Comparison of ENCODE assay signal across 13 cellular contexts in genomic region chr2:3585239-3586109, GRCh38. TPM values are rescaled to one million over a fixed set of nuclear protein-coding genes. Genes with fewer than 3 reads are reported as not detected.
DNase-seq lines count a peak whose midpoint lies in the region; ATAC-seq and TF ChIP-seq lines count a peak whose summit lies in the region.
"Had no signal": no experiment of that assay in that cellular context is flagged by ENCODE, and none has a peak within 500 bp of the region (broad histone marks: within the 10 kb centered on the region; RNA-seq: fewer than 3 reads in every experiment).

No MANE protein-coding gene starts in this region.

- TF ChIP-seq POLR2A in GM18505 (IDR thresholded peaks at IDR 0.05; ENCODE audit: borderline replicate concordance, extremely low read depth, insufficient read depth, insufficient read length), result no peak

- H3K27ac ChIP-seq in foreskin keratinocyte, result no peak overlapping the region

- intact Hi-C loops in posterior vena cava (cut with DNase I), result no loop called here

- peak overlapping the region; percentile 25 to 39 for H3K4me3 ChIP-seq in foreskin fibroblast (ENCODE audit: low read depth in 1 of 2, low read length in 2 of 2)

- CTCF ChIA-PET in WTC11 (lab: Charles Lee), result no interaction called here

- no peak overlapping the region for H3K4me3 Mint-ChIP-seq in WTC11
- H3K4me3 Mint-ChIP-seq: activated CD8-positive, alpha-beta T cell treated with anti-CD3 and anti-CD28 coated beads, Interleukin-2, amount 10 ng/mL, durations not matched to agents 7 days and 5 days; CD8-positive, alpha-beta T cell had no signal

- H3K27me3 Mint-ChIP-seq in WTC11 (ENCODE audit: low read depth), result no peaks in the 10 kb centered on the region

- H3K4me1 ChIP-seq in foreskin keratinocyte, result no peaks in the 10 kb centered on the region

- H3K27ac Mint-ChIP-seq in WTC11, result no peak overlapping the region
- H3K27ac Mint-ChIP-seq: activated CD8-positive, alpha-beta T cell treated with anti-CD3 and anti-CD28 coated beads, Interleukin-2, amount 10 ng/mL, durations not matched to agents 7 days and 5 days; CD8-positive, alpha-beta T cell had no signal

- H3K9me3 Mint-ChIP-seq in WTC11, result peaks cover 3% of the 10 kb centered on the region
- H3K9me3 Mint-ChIP-seq: CD8-positive, alpha-beta T cell had no signal

- DNase-seq in COR-L47 (lab: John Stamatoyannopoulos, UW) (peak; percentile 81), WTC11 (ENCODE audit: low spot score) (no peak), foreskin fibroblast (peak; percentile 85 to 94), posterior vena cava (ENCODE audit: low spot score) (peak; percentile 88), foreskin keratinocyte (no peak), DMS153 (lab: John Stamatoyannopoulos, UW) (no peak)
- no peak for DNase-seq in activated CD4-positive, alpha-beta T cell treated with anti-CD3 and anti-CD28 coated beads for 4 hours
- DNase-seq: activated CD8-positive, alpha-beta T cell treated with anti-CD3 and anti-CD28 coated beads, Interleukin-2, amount 10 ng/mL, durations not matched to agents 7 days and 5 days; CD8-positive, alpha-beta T cell; effector memory CD4-positive, alpha-beta T cell; KG1; OCI-M1 had no signal

- ATAC-seq in WTC11, result no peak
- ATAC-seq in GM18505 (IDR thresholded peaks at IDR 0.05; ENCODE audit: unreplicated experiment), result no peak
- no peak for ATAC-seq in foreskin keratinocyte
- ATAC-seq: activated CD8-positive, alpha-beta T cell treated with anti-CD3 and anti-CD28 coated beads, Interleukin-2, amount 10 ng/mL, durations not matched to agents 7 days and 5 days; CD8-positive, alpha-beta T cell had no signal

- H3K27me3 ChIP-seq in foreskin keratinocyte, result no peaks in the 10 kb centered on the region

- H3K36me3 Mint-ChIP-seq in WTC11, result peaks cover 46% of the 10 kb centered on the region

- POLR2A ChIA-PET in WTC11 (lab: Charles Lee), result no interaction called here

- TF ChIP-seq CTCF in WTC11 (IDR thresholded peaks at IDR 0.05) (no peak), foreskin fibroblast (IDR thresholded peaks at IDR 0.05; ENCODE audit: low read depth, low read length) (no peak), foreskin keratinocyte (conservative IDR thresholded peaks at IDR 0.05) (no peak)

- no peaks in the 10 kb centered on the region for H3K4me1 Mint-ChIP-seq in WTC11

TF ChIP-seq in WTC11, 78 proteins besides CTCF, POLR2A, EP300 and RAD21:
- no peak for TF ChIP-seq RELA (CRISPR knock-in tag; IDR thresholded peaks at IDR 0.05; ENCODE audit: borderline replicate concordance)
- no peak for TF ChIP-seq ATF3 (CRISPR knock-in tag; conservative IDR thresholded peaks at IDR 0.05)
- TF ChIP-seq ZNF263 (CRISPR knock-in tag; IDR thresholded peaks at IDR 0.05; ENCODE audit: low read depth), result 0 out of 2 replicates have a peak, but pooled peaks have one; percentile 31
- TF ChIP-seq ZNF138 (CRISPR knock-in tag; conservative IDR thresholded peaks at IDR 0.05), result no peak
- TF ChIP-seq EMX1 (CRISPR knock-in tag; IDR thresholded peaks at IDR 0.05), result no peak
- TF ChIP-seq MXD4 (CRISPR knock-in tag; IDR thresholded peaks at IDR 0.05; ENCODE audit: borderline replicate concordance), result no peak

RNA-seq across cellular contexts. Expression of gene COLEC11, which starts 9.4 kb away (rescaled TPM):
- total RNA-seq in WTC11 (2021) (0.69 to 1.3 TPM (median 0.87 TPM) in 3 replicates), posterior vena cava (1 to 10 TPM in 1 of 2 donors, under 1 TPM in 1; 0.71 to 3.8 TPM), foreskin keratinocyte (not detected in 2 replicates)
- polyA plus RNA-seq in foreskin keratinocyte, result not detected in 2 replicates
- total RNA-seq: activated CD8-positive, alpha-beta T cell treated with anti-CD3 and anti-CD28 coated beads, Interleukin-2, amount 10 ng/mL, durations not matched to agents 7 days and 5 days; CD8-positive, alpha-beta T cell had no signal

RNA-seq across cellular contexts. Expression of gene RPS7, which starts 10.4 kb away (rescaled TPM):
- total RNA-seq in WTC11 (2021), result 1,629 to 1,800 TPM (median 1,725 TPM) in 3 replicates
- total RNA-seq in posterior vena cava, result 1,000 to 10,000 TPM; 1,084 to 1,219 TPM
- 1,708 and 1,786 TPM in 2 replicates for total RNA-seq in foreskin keratinocyte
- polyA plus RNA-seq in foreskin keratinocyte, result 2,392 and 2,411 TPM in 2 replicates

RNA-seq across cellular contexts. Expression of gene RNASEH1, which starts 27.3 kb away (rescaled TPM):
- total RNA-seq in WTC11 (2021) (34.0 to 44.4 TPM (median 38.7 TPM) in 3 replicates), posterior vena cava (10 to 100 TPM; 20.7 to 23.9 TPM), foreskin keratinocyte (32.0 and 32.8 TPM in 2 replicates)
- 15.1 and 16.8 TPM in 2 replicates for polyA plus RNA-seq in foreskin keratinocyte

Comparison
In these comparisons a context has a peak if more than half of its experiments do, and no peak if none do; other contexts are left out.
1. DNase-seq: peak in COR-L47 (single experiment), foreskin fibroblast (2 of 2) and posterior vena cava (single experiment); none in WTC11 (single experiment), activated CD4-positive, alpha-beta T cell treated with anti-CD3 and anti-CD28 coated beads for 4 hours (0 of 2), foreskin keratinocyte (0 of 2) and DMS153 (single experiment).